In genomic region chr20:33677991-33678431, GRCh38 we compare ENCODE assay signal across 1 cellular context.
TF ChIP-seq lines count a peak whose summit lies in the region.

No MANE protein-coding gene starts in this region.

TF ChIP-seq in H1, 55 proteins besides CTCF, POLR2A, EP300 and RAD21:
- TF ChIP-seq TAF7 (optimal IDR thresholded peaks at IDR 0.05; ENCODE audit: borderline replicate concordance, low read depth, low read length) (no peak), POLR2AphosphoS5 (IDR thresholded peaks at IDR 0.05; ENCODE audit: low read depth, low read length) (peak; percentile 49; the same call in 1 of the 2 replicates)
TF ChIP-seq in H1: peak in this region for 1.
